Comparison of ENCODE assay signal across 1 cellular context in genomic region chr6:26233608-26234420, GRCh38.
TF ChIP-seq lines count a peak whose summit lies in the region.

No MANE protein-coding gene starts in this region.

TF ChIP-seq in GM12878, 131 proteins besides CTCF, POLR2A, EP300 and RAD21 (continued from another document and continues in another):
- peak; percentile 46; the same call in 1 of the 2 replicates for TF ChIP-seq ZBTB40 (IDR thresholded peaks at IDR 0.05; ENCODE audit: borderline replicate concordance)
- TF ChIP-seq BRCA1 (IDR thresholded peaks at IDR 0.05; ENCODE audit: low read depth, low read length), result peak; percentile 3
- peak; percentile 8; the same call in 1 of the 2 replicates for TF ChIP-seq NBN (IDR thresholded peaks at IDR 0.05)
- TF ChIP-seq BCL3 (IDR thresholded peaks at IDR 0.05; ENCODE audit: borderline replicate concordance, insufficient read depth, low read depth, low read length, poor library complexity, severe bottlenecking), result peak; percentile 89
- TF ChIP-seq ZNF24 (IDR thresholded peaks at IDR 0.05), result 0 out of 2 replicates have a peak, but pooled peaks have one; percentile 24
- 0 out of 2 replicates have a peak, but pooled peaks have one; percentile 29 for TF ChIP-seq IRF3 (IDR thresholded peaks at IDR 0.05)
- no peak for TF ChIP-seq NFYA (IDR thresholded peaks at IDR 0.05; ENCODE audit: borderline replicate concordance, low read depth, low read length)
- no peak for TF ChIP-seq NR2C2 (IDR thresholded peaks at IDR 0.05; ENCODE audit: borderline replicate concordance, control insufficient read depth, insufficient read length, low read depth)
- TF ChIP-seq RELA (IDR thresholded peaks at IDR 0.05; ENCODE audit: borderline replicate concordance, partially characterized antibody), result no peak
- TF ChIP-seq LARP7 (IDR thresholded peaks at IDR 0.05), result peak; percentile 57
- TF ChIP-seq HDAC2 (IDR thresholded peaks at IDR 0.05), result no peak
- TF ChIP-seq IRF4 (IDR thresholded peaks at IDR 0.05; ENCODE audit: low read depth, low read length), result 0 out of 2 replicates have a peak, but pooled peaks have one; percentile 8
- TF ChIP-seq JUND (IDR thresholded peaks at IDR 0.05; ENCODE audit: low read depth, low read length), result 0 out of 2 replicates have a peak, but pooled peaks have one; percentile 4
- 0 out of 2 replicates have a peak, but pooled peaks have one; percentile 12 for TF ChIP-seq NR2C1 (IDR thresholded peaks at IDR 0.05)
- TF ChIP-seq PAX5 (IDR thresholded peaks at IDR 0.05; ENCODE audit: borderline replicate concordance, low read depth, low read length), result peak; percentile 91
- no peak for TF ChIP-seq REST (IDR thresholded peaks at IDR 0.05; ENCODE audit: low read depth, low read length)
- peak; percentile 93; the same call in 1 of the 2 replicates for TF ChIP-seq PML (IDR thresholded peaks at IDR 0.05; ENCODE audit: low read length)
- TF ChIP-seq ZNF622 (IDR thresholded peaks at IDR 0.05), result no peak
- TF ChIP-seq ZBTB11 (CRISPR knock-in tag; IDR thresholded peaks at IDR 0.05), result no peak; the same call in 1 of the 2 replicates
- TF ChIP-seq ZSCAN29 (IDR thresholded peaks at IDR 0.05), result peak; percentile 78; the same call in 1 of the 2 replicates
- peak; percentile 91 for TF ChIP-seq NKRF (conservative IDR thresholded peaks at IDR 0.05)
- no peak for TF ChIP-seq EZH2 (IDR thresholded peaks at IDR 0.05; ENCODE audit: borderline replicate concordance, control insufficient read depth, low read depth, low read length)
- TF ChIP-seq POLR2AphosphoS5 (IDR thresholded peaks at IDR 0.05; ENCODE audit: low read length), result peak; percentile 98
- no peak for TF ChIP-seq PAX8 (IDR thresholded peaks at IDR 0.05)
- TF ChIP-seq YBX1 (IDR thresholded peaks at IDR 0.05), result no peak
- TF ChIP-seq NR2F1 (conservative IDR thresholded peaks at IDR 0.05), result no peak; the same call in 1 of the 2 replicates
- no peak; the same call in 1 of the 2 replicates for TF ChIP-seq RBBP5 (conservative IDR thresholded peaks at IDR 0.05)
- no peak for TF ChIP-seq SRF (IDR thresholded peaks at IDR 0.05; ENCODE audit: low read depth in 2 of 2, low read length in 2 of 2)
- TF ChIP-seq DPF2 (IDR thresholded peaks at IDR 0.05), result peak; percentile 46; the same call in 1 of the 2 replicates
- peak in 1 of 2 experiments; percentile 19; a peak in 1 of 3 replicates for TF ChIP-seq EGR1 (IDR thresholded peaks at IDR 0.05; ENCODE audit: borderline replicate concordance in 1 of 2, low read depth in 2 of 2, low read length in 2 of 2)
- TF ChIP-seq ZNF217 (IDR thresholded peaks at IDR 0.05), result 0 out of 2 replicates have a peak, but pooled peaks have one; percentile 14
- TF ChIP-seq PBX3 (IDR thresholded peaks at IDR 0.05; ENCODE audit: insufficient replicate concordance, low read depth, low read length), result peak; percentile 87
- TF ChIP-seq SP1 (IDR thresholded peaks at IDR 0.05; ENCODE audit: low read depth, low read length), result peak; percentile 52
- no peak; the same call in none of the 2 replicates for TF ChIP-seq CREB1 (IDR thresholded peaks at IDR 0.05; ENCODE audit: low read depth)
- TF ChIP-seq TCF3 (IDR thresholded peaks at IDR 0.05; ENCODE audit: borderline replicate concordance, insufficient read depth, low read depth, low read length), result peak; percentile 95
- TF ChIP-seq SUZ12 (IDR thresholded peaks at IDR 0.05; ENCODE audit: unreplicated experiment), result no peak
- no peak for TF ChIP-seq SUPT20H (IDR thresholded peaks at IDR 0.05; ENCODE audit: borderline replicate concordance, control insufficient read depth, low read depth, low read length)
- TF ChIP-seq BCLAF1 (IDR thresholded peaks at IDR 0.05), result 0 out of 2 replicates have a peak, but pooled peaks have one; percentile 5
- no peak for TF ChIP-seq ESRRA (IDR thresholded peaks at IDR 0.05; ENCODE audit: low read length)
